13 cellular contexts compared by ENCODE assay signal in genomic region chr19:35038623-35039512, GRCh38. TPM values are rescaled to one million over a fixed set of nuclear protein-coding genes. Genes with fewer than 3 reads are reported as not detected.
DNase-seq lines count a peak whose midpoint lies in the region; ATAC-seq and TF ChIP-seq lines count a peak whose summit lies in the region.
"Had no signal": no experiment of that assay in that cellular context is flagged by ENCODE, and none has a peak within 500 bp of the region (broad histone marks: within the 10 kb centered on the region; RNA-seq: fewer than 3 reads in every experiment).

No MANE protein-coding gene starts in this region.

- TF ChIP-seq EP300 in gastroesophageal sphincter (IDR thresholded peaks at IDR 0.05): no peak

- 60 to 64% methylated on average over 5 to 6 of the region's 17 CpGs for WGBS in gastroesophageal sphincter (ENCODE audit: low coverage in 1 of 2), 2 donors
- WGBS in spleen, 5 donors: 30 to 59% (median 38%) methylated on average over 9 to 17 of the region's 17 CpGs

- H3K4me3 ChIP-seq in gastroesophageal sphincter (peak overlapping the region in 1 of 2 donors; percentile 23), spleen (peak overlapping the region in 4 of 8 donors; percentile 28 to 60 (median 28)), H7 (ENCODE audit: insufficient read depth, low read depth, low read length) (no peak overlapping the region)

- ATAC-seq in gastroesophageal sphincter (no peak), GM21423 (IDR thresholded peaks at IDR 0.05; ENCODE audit: unreplicated experiment) (no peak)
- ATAC-seq: foreskin keratinocyte had no signal

- no peaks in the 10 kb centered on the region for H3K9me3 ChIP-seq in gastroesophageal sphincter
- H3K9me3 ChIP-seq in spleen: no peaks in the 10 kb centered on the region

- peak overlapping the region in 3 of 4 donors; percentile 67 to 77 (median 71) for H3K27ac ChIP-seq in gastroesophageal sphincter
- H3K27ac ChIP-seq in spleen: peak overlapping the region in 7 of 8 donors; percentile 60 to 82 (median 79)
- H3K27ac ChIP-seq: 22Rv1, foreskin keratinocyte had no signal

- H3K4me1 ChIP-seq in gastroesophageal sphincter: peaks cover 0 to 61% (median 30%) of the 10 kb centered on the region in 3 donors
- peaks cover 44 to 69% (median 56%) of the 10 kb centered on the region in 6 donors for H3K4me1 ChIP-seq in spleen
- H3K4me1 ChIP-seq: foreskin keratinocyte had no signal

- TF ChIP-seq POLR2A in gastroesophageal sphincter (IDR thresholded peaks at IDR 0.05) (peak in 1 of 2 donors; percentile 9), spleen (IDR thresholded peaks at IDR 0.05) (no peak)

- intact Hi-C loops in spleen (cut with DNase I; ENCODE audit: low total_unique reads): no loop called here

- H3K36me3 ChIP-seq in gastroesophageal sphincter (peaks cover 0 to 34% of the 10 kb centered on the region in 2 donors), spleen (peaks cover 0 to 7% (median 0%) of the 10 kb centered on the region in 6 donors), H7 (replicated peaks; ENCODE audit: control insufficient read depth, insufficient read depth, low read length) (no peaks in the 10 kb centered on the region; the same call in 1 of the 2 replicates)

- no peak for TF ChIP-seq CTCF in gastroesophageal sphincter (IDR thresholded peaks at IDR 0.05)
- TF ChIP-seq CTCF in spleen (IDR thresholded peaks at IDR 0.05 in 8 of 11, conservative IDR thresholded peaks at IDR 0.05 in 3 of 11): no peak

- DNase-seq in DMS153 (lab: John Stamatoyannopoulos, UW): peak; percentile 18
- no peak for DNase-seq in DMS153 treated with DMSO at 0.1 percent for 48 hours (lab: John Stamatoyannopoulos, UW; ENCODE audit: unreplicated experiment)
- peak; percentile 88 for DNase-seq in NCI-H1694 treated with DMSO at 0.1 percent for 48 hours (lab: John Stamatoyannopoulos, UW)
- no peak for DNase-seq in spleen
- DNase-seq in H7: no peak
- DNase-seq in hepatic stellate cell (ENCODE audit: low spot score): no peak
- DNase-seq: foreskin keratinocyte; NCI-H526 treated with DMSO at 0.1 percent for 48 hours; stimulated activated CD4-positive, alpha-beta T cell treated with anti-CD3 and anti-CD28 coated beads, Interleukin-15, amount 100 ng/mL, for 24 hours had no signal

- peaks cover 32% of the 10 kb centered on the region for H3K27me3 ChIP-seq in gastroesophageal sphincter
- H3K27me3 ChIP-seq in spleen (replicated peaks in 1 of 7): peaks cover 0 to 25% (median 0%) of the 10 kb centered on the region in 7 donors
- no peaks in the 10 kb centered on the region for H3K27me3 ChIP-seq in H7 (ENCODE audit: control insufficient read depth, insufficient read depth, low read length)

RNA-seq across cellular contexts. Expression of gene HPN, which starts 2.7 kb away (rescaled TPM):
- total RNA-seq in gastroesophageal sphincter: 1 to 10 TPM in 1 of 4 donors, under 1 TPM in 2, not detected in 1; 0.17 to 1.2 (median 0.27) TPM
- 1 to 10 TPM; 1.0 to 4.3 (median 2.4) TPM for total RNA-seq in spleen
- 1 to 10 TPM in 2 of 3 donors, under 1 TPM in 1; 0.86 to 2.4 (median 1.1) TPM for polyA plus RNA-seq in spleen
- total RNA-seq in H7 (2014; rRNA removed; shearing (Covaris generic)): 6.1 and 13.9 TPM in 2 replicates
- total RNA-seq: foreskin keratinocyte; T-helper 2 cell treated with Interferon-gamma antibody and Interleukin-4, amounts not matched to agents 100 ng/mL and 5 ng/mL, for 36 hours had no signal
- polyA plus RNA-seq: foreskin keratinocyte had no signal

RNA-seq across cellular contexts. Expression of gene SCN1B, which starts 8.6 kb away (rescaled TPM):
- total RNA-seq in gastroesophageal sphincter: 10 to 100 TPM in 2 of 4 donors, 1 to 10 TPM in 2; 5.3 to 13.2 (median 9.5) TPM
- 10 to 100 TPM; 11.3 to 28.1 (median 16.7) TPM for total RNA-seq in spleen
- polyA plus RNA-seq in spleen: 1 to 10 TPM; 3.7 to 7.4 (median 5.9) TPM
- total RNA-seq in H7 (2014; rRNA removed; shearing (Covaris generic)): 8.1 and 8.9 TPM in 2 replicates

RNA-seq across cellular contexts. Expression of gene GRAMD1A, which starts 38.7 kb away (rescaled TPM):
- total RNA-seq in gastroesophageal sphincter: 10 to 100 TPM; 22.0 to 40.0 (median 35.9) TPM
- 100 to 1,000 TPM in 5 of 7 donors, 10 to 100 TPM in 2; 80.3 to 177 (median 118) TPM for total RNA-seq in spleen
- 10 to 100 TPM; 30.0 to 63.2 (median 30.4) TPM for polyA plus RNA-seq in spleen
- total RNA-seq in H7 (2014; rRNA removed; shearing (Covaris generic)): 110 and 138 TPM in 2 replicates

Comparison
In these comparisons a context has a peak if more than half of its experiments do, and no peak if none do; other contexts are left out.
1. DNase-seq: peak in DMS153 (single experiment) and NCI-H1694 treated with DMSO at 0.1 percent for 48 hours (single experiment); none in DMS153 treated with DMSO at 0.1 percent for 48 hours (single experiment), spleen (single experiment), H7 (single experiment) and hepatic stellate cell (single experiment).